Comparison of ENCODE assay signal across 2 cellular contexts in genomic region chr9:71822455-71822854, GRCh38.
TF ChIP-seq lines count a peak whose summit lies in the region.

No MANE protein-coding gene starts in this region.

TF ChIP-seq in GM23338, 12 proteins besides CTCF, POLR2A, EP300 and RAD21:
- TF ChIP-seq ZNF114 (CRISPR knock-in tag; IDR thresholded peaks at IDR 0.05): no peak
- TF ChIP-seq NANOG (IDR thresholded peaks at IDR 0.05; ENCODE audit: borderline replicate concordance): no peak
- no peak for TF ChIP-seq EZH2 (IDR thresholded peaks at IDR 0.05; ENCODE audit: low read depth, unreplicated experiment)
- no peak for TF ChIP-seq REST (IDR thresholded peaks at IDR 0.05; ENCODE audit: unreplicated experiment)
- TF ChIP-seq EZH2phosphoT487 (IDR thresholded peaks at IDR 0.05; ENCODE audit: unreplicated experiment): no peak
- TF ChIP-seq ZNF331 (CRISPR knock-in tag; IDR thresholded peaks at IDR 0.05; ENCODE audit: low read depth): no peak
- no peak for TF ChIP-seq JUNB (IDR thresholded peaks at IDR 0.05; ENCODE audit: unreplicated experiment)
- TF ChIP-seq CREB1 (CRISPR knock-in tag; IDR thresholded peaks at IDR 0.05; ENCODE audit: low read depth): no peak
- no peak for TF ChIP-seq STAT1 (IDR thresholded peaks at IDR 0.05; ENCODE audit: unreplicated experiment)
- no peak for TF ChIP-seq POLR2AphosphoS5 (IDR thresholded peaks at IDR 0.05; ENCODE audit: low read depth)
- no peak for TF ChIP-seq ETS1 (IDR thresholded peaks at IDR 0.05)
- no peak for TF ChIP-seq ZNF462 (CRISPR knock-in tag; IDR thresholded peaks at IDR 0.05)

TF ChIP-seq in H1, 55 proteins besides CTCF, POLR2A, EP300 and RAD21:
- no peak for TF ChIP-seq EZH2 (IDR thresholded peaks at IDR 0.05; ENCODE audit: low read depth, low read length, severe bottlenecking)
- TF ChIP-seq TBP (IDR thresholded peaks at IDR 0.05; ENCODE audit: low read depth, low read length): no peak
- no peak for TF ChIP-seq RXRA (IDR thresholded peaks at IDR 0.05; ENCODE audit: insufficient read depth, low read depth, low read length)
- TF ChIP-seq RNF2 (IDR thresholded peaks at IDR 0.05; ENCODE audit: borderline replicate concordance, low read depth, low read length, missing control alignments, poor library complexity, severe bottlenecking): no peak
- TF ChIP-seq NRF1 (IDR thresholded peaks at IDR 0.05; ENCODE audit: low read depth, low read length): no peak
- no peak for TF ChIP-seq KDM1A (IDR thresholded peaks at IDR 0.05; ENCODE audit: borderline replicate concordance, low read length)
- TF ChIP-seq HDAC6 (IDR thresholded peaks at IDR 0.05; ENCODE audit: low read depth, low read length): no peak
- no peak for TF ChIP-seq SUZ12 (IDR thresholded peaks at IDR 0.05; ENCODE audit: low read length)
- TF ChIP-seq TEAD4 (IDR thresholded peaks at IDR 0.05; ENCODE audit: low read depth, low read length): no peak
- TF ChIP-seq GABPA (IDR thresholded peaks at IDR 0.05; ENCODE audit: borderline replicate concordance, insufficient read depth, low read length): no peak
- no peak for TF ChIP-seq TAF7 (optimal IDR thresholded peaks at IDR 0.05; ENCODE audit: borderline replicate concordance, low read depth, low read length)
- TF ChIP-seq BRCA1 (IDR thresholded peaks at IDR 0.05; ENCODE audit: low read depth, low read length): no peak
- TF ChIP-seq SP4 (IDR thresholded peaks at IDR 0.05; ENCODE audit: low read length): no peak
